Comparison of ENCODE assay signal across 1 cellular context in genomic region chr10:131710142-131710861, GRCh38.
TF ChIP-seq lines count a peak whose summit lies in the region.

No MANE protein-coding gene starts in this region.

TF ChIP-seq in H1, 55 proteins besides CTCF, POLR2A, EP300 and RAD21:
- no peak for TF ChIP-seq TBP (IDR thresholded peaks at IDR 0.05; ENCODE audit: low read depth, low read length)
- TF ChIP-seq KDM5A (IDR thresholded peaks at IDR 0.05; ENCODE audit: low read length), result no peak
- no peak for TF ChIP-seq POU5F1 (IDR thresholded peaks at IDR 0.05; ENCODE audit: low read depth, low read length)
- TF ChIP-seq CBX8 (IDR thresholded peaks at IDR 0.05; ENCODE audit: borderline replicate concordance, low read depth, low read length), result no peak
- TF ChIP-seq NRF1 (IDR thresholded peaks at IDR 0.05; ENCODE audit: low read depth, low read length), result no peak
- no peak for TF ChIP-seq KDM4A (IDR thresholded peaks at IDR 0.05; ENCODE audit: low read depth, low read length, severe bottlenecking)
- TF ChIP-seq BRCA1 (IDR thresholded peaks at IDR 0.05; ENCODE audit: low read depth, low read length), result no peak
- TF ChIP-seq ZNF274 (IDR thresholded peaks at IDR 0.05; ENCODE audit: borderline replicate concordance, extremely low read depth, low read length), result no peak
- no peak for TF ChIP-seq PHF8 (conservative IDR thresholded peaks at IDR 0.05; ENCODE audit: low read depth, low read length)
- TF ChIP-seq CREB1 (IDR thresholded peaks at IDR 0.05), result no peak
- no peak for TF ChIP-seq MAFK (IDR thresholded peaks at IDR 0.05; ENCODE audit: low read depth, low read length)
- TF ChIP-seq KDM1A (IDR thresholded peaks at IDR 0.05; ENCODE audit: borderline replicate concordance, low read length), result no peak
- no peak for TF ChIP-seq USF2 (IDR thresholded peaks at IDR 0.05; ENCODE audit: low read length)
- TF ChIP-seq SIRT6 (IDR thresholded peaks at IDR 0.05; ENCODE audit: low read length), result no peak
